ENCODE assay signal across 1 cellular context in the genomic region with DNA sequence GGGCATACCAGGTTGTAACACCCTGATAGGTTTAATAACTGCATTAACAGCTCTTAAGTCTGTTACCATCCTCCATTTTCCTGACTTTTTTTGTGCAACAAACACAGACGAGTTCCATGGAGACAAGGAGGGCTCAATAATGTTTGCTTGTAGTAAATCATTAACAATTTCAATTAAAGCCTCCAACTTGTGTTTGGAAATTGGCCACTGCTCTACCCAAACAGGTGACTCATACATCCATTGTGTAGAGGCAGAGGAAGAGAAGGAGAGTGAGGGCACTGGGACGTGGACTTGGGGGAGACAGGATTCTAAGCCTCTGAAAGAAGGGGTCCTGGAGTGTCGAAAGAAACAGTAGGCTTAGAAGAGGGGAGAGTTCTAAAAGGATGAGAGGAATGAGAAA.
TF ChIP-seq lines count a peak whose summit lies in the region.

No MANE protein-coding gene starts in this region.

TF ChIP-seq in HepG2, 621 proteins besides CTCF, POLR2A, EP300 and RAD21 (continued from another document):
- TF ChIP-seq, protein P1, sequence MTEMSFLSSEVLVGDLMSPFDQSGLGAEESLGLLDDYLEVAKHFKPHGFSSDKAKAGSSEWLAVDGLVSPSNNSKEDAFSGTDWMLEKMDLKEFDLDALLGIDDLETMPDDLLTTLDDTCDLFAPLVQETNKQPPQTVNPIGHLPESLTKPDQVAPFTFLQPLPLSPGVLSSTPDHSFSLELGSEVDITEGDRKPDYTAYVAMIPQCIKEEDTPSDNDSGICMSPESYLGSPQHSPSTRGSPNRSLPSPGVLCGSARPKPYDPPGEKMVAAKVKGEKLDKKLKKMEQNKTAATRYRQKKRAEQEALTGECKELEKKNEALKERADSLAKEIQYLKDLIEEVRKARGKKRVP (CRISPR knock-in tag; IDR thresholded peaks at IDR 0.05), result no peak
- no peak for TF ChIP-seq ZNF777 (CRISPR knock-in tag; IDR thresholded peaks at IDR 0.05)
- no peak for TF ChIP-seq ZNF3 (CRISPR knock-in tag; IDR thresholded peaks at IDR 0.05)
